Comparison of ENCODE assay signal across 29 cellular contexts in genomic region chr17:18151290-18151689, GRCh38. TPM values are rescaled to one million over a fixed set of nuclear protein-coding genes. Genes with fewer than 3 reads are reported as not detected.
"Had no signal": no experiment of that assay in that cellular context is flagged by ENCODE, and none has a peak within 500 bp of the region (broad histone marks: within the 10 kb centered on the region; RNA-seq: fewer than 3 reads in every experiment).

No MANE protein-coding gene starts in this region.

- H3K27ac Mint-ChIP-seq: activated CD4-positive, alpha-beta T cell treated with anti-CD3 and anti-CD28 coated beads for 36 hours; activated CD4-positive, alpha-beta T cell treated with anti-CD3 and anti-CD28 coated beads, Interleukin-2, amount 10 ng/mL, durations not matched to agents 7 days and 5 days; activated CD8-positive, alpha-beta T cell treated with anti-CD3 and anti-CD28 coated beads, Interleukin-2, amount 10 ng/mL, durations not matched to agents 7 days and 5 days; activated naive CD8-positive, alpha-beta T cell treated with anti-CD3 and anti-CD28 coated beads, Interleukin-2, amount 10 ng/mL, durations not matched to agents 7 days and 5 days; activated T-helper 1 cell treated with anti-CD3 and anti-CD28 coated beads, Interleukin-12 subunit alpha, Interleukin-12 subunit beta, Interleukin-2, Interleukin-4 antibody, amounts not matched to agents 30 ng/mL and 10 ng/mL and 1 ng/mL, durations not matched to agents 14 hours and 24 hours and 36 hours; T-helper 1 cell treated with Interleukin-12 subunit alpha and Interleukin-12 subunit beta and Interleukin-4 antibody, amounts not matched to agents 30 μg/mL and 1 μg/mL, for 36 hours; T-helper 2 cell treated with Interferon-gamma antibody and Interleukin-4, amounts not matched to agents 5 μg/mL and 100 μg/mL, for 36 hours had no signal

- H3K9me3 Mint-ChIP-seq: activated CD4-positive, alpha-beta T cell treated with anti-CD3 and anti-CD28 coated beads, Interleukin-2, amount 10 ng/mL, durations not matched to agents 7 days and 5 days; activated naive CD8-positive, alpha-beta T cell treated with anti-CD3 and anti-CD28 coated beads, Interleukin-2, amount 10 ng/mL, durations not matched to agents 7 days and 5 days; activated T-cell treated with anti-CD3 and anti-CD28 coated beads, Interleukin-2, amount 50 U/mL, for 4 hours; activated T-helper 1 cell treated with anti-CD3 and anti-CD28 coated beads, Interleukin-12 subunit alpha, Interleukin-12 subunit beta, Interleukin-2, Interleukin-4 antibody, amounts not matched to agents 30 ng/mL and 10 ng/mL and 1 ng/mL, durations not matched to agents 14 hours and 24 hours and 36 hours; T-helper 1 cell treated with Interleukin-12 subunit alpha and Interleukin-12 subunit beta and Interleukin-4 antibody, amounts not matched to agents 30 μg/mL and 1 μg/mL, for 36 hours; T-helper 2 cell treated with Interferon-gamma antibody and Interleukin-4, amounts not matched to agents 5 μg/mL and 100 μg/mL, for 36 hours had no signal

- H3K4me3 Mint-ChIP-seq: activated CD4-positive, alpha-beta T cell treated with anti-CD3 and anti-CD28 coated beads for 36 hours; activated CD4-positive, alpha-beta T cell treated with anti-CD3 and anti-CD28 coated beads, Interleukin-2, amount 10 ng/mL, durations not matched to agents 7 days and 5 days; activated CD8-positive, alpha-beta T cell treated with anti-CD3 and anti-CD28 coated beads, Interleukin-2, amount 10 ng/mL, durations not matched to agents 7 days and 5 days; activated naive CD8-positive, alpha-beta T cell treated with anti-CD3 and anti-CD28 coated beads, Interleukin-2, amount 10 ng/mL, durations not matched to agents 7 days and 5 days; activated T-cell treated with anti-CD3 and anti-CD28 coated beads, Interleukin-2, amount 50 U/mL, for 4 hours; activated T-helper 1 cell treated with anti-CD3 and anti-CD28 coated beads, Interleukin-12 subunit alpha, Interleukin-12 subunit beta, Interleukin-2, Interleukin-4 antibody, amounts not matched to agents 30 ng/mL and 10 ng/mL and 1 ng/mL, durations not matched to agents 14 hours and 24 hours and 36 hours; T-helper 1 cell treated with Interleukin-12 subunit alpha and Interleukin-12 subunit beta and Interleukin-4 antibody, amounts not matched to agents 30 μg/mL and 1 μg/mL, for 36 hours; T-helper 2 cell treated with Interferon-gamma antibody and Interleukin-4, amounts not matched to agents 5 μg/mL and 100 μg/mL, for 36 hours had no signal

- H3K4me1 ChIP-seq: SJSA1 had no signal

- H3K36me3 Mint-ChIP-seq: activated naive CD8-positive, alpha-beta T cell treated with anti-CD3 and anti-CD28 coated beads, Interleukin-2, amount 10 ng/mL, durations not matched to agents 7 days and 5 days had no signal

- H3K9ac ChIP-seq: SK-N-SH had no signal

- ATAC-seq: activated CD4-positive, alpha-beta T cell treated with anti-CD3 and anti-CD28 coated beads for 36 hours; activated CD4-positive, CD25-positive, alpha-beta regulatory T cell treated with anti-CD3 and anti-CD28 coated beads, Interleukin-2, amount 50 U/mL, for 24 hours; activated CD8-positive, alpha-beta T cell treated with anti-CD3 and anti-CD28 coated beads, Interleukin-2, amount 10 ng/mL, durations not matched to agents 7 days and 5 days; activated T-cell treated with anti-CD3 and anti-CD28 coated beads, Interleukin-2, amount 50 U/mL, for 4 hours; Panc1 had no signal

- H3K4me2 ChIP-seq: SK-N-SH had no signal

- H3K27me3 Mint-ChIP-seq: activated CD4-positive, alpha-beta T cell treated with anti-CD3 and anti-CD28 coated beads for 36 hours; activated CD4-positive, alpha-beta T cell treated with anti-CD3 and anti-CD28 coated beads, Interleukin-2, amount 10 ng/mL, durations not matched to agents 7 days and 5 days; activated naive CD8-positive, alpha-beta T cell treated with anti-CD3 and anti-CD28 coated beads, Interleukin-2, amount 10 ng/mL, durations not matched to agents 7 days and 5 days had no signal

- H3K27ac ChIP-seq: ascending aorta, cardiac muscle cell, SJSA1 had no signal

- H3K27me3 ChIP-seq: ascending aorta, cardiac muscle cell, SJSA1 had no signal

- DNase-seq: activated CD4-positive, alpha-beta T cell treated with anti-CD3 and anti-CD28 coated beads for 36 hours; activated CD4-positive, alpha-beta T cell treated with anti-CD3 and anti-CD28 coated beads, Interleukin-2, amount 10 ng/mL, durations not matched to agents 7 days and 5 days; activated CD4-positive, alpha-beta T cell treated with anti-CD3 and anti-CD28 coated beads, Interleukin-2, amount 50 U/mL, for 48 hours; activated CD8-positive, alpha-beta T cell treated with anti-CD3 and anti-CD28 coated beads, Interleukin-2, amount 10 ng/mL, durations not matched to agents 7 days and 5 days; activated effector memory CD4-positive, alpha-beta T cell treated with Interleukin-2 at 50 U/mL for 16 hours; activated naive CD4-positive, alpha-beta T cell treated with anti-CD3 and anti-CD28 coated beads, Interleukin-2, amount 50 U/mL, for 16 hours; activated naive CD8-positive, alpha-beta T cell treated with anti-CD3 and anti-CD28 coated beads, Interleukin-2, amount 10 ng/mL, durations not matched to agents 7 days and 5 days; activated T-cell treated with anti-CD3 and anti-CD28 coated beads, Interleukin-2, amount 50 U/mL, for 4 hours; amygdala; Karpas-422; KBM-7; NCI-H1105; NCI-H1417 treated with DMSO at 0.1 percent for 48 hours; NCI-H187 treated with DMSO at 0.1 percent for 48 hours; NCI-H2081 treated with DMSO at 0.1 percent for 48 hours; NCI-H226; NCI-H446 treated with DMSO at 0.1 percent for 48 hours; NCI-H524; NCI-H69; SHP77 treated with DMSO at 0.1 percent for 48 hours; SK-N-SH had no signal

- H3K9me3 ChIP-seq: ascending aorta, SJSA1, SK-N-SH had no signal

- H3K36me3 ChIP-seq: ascending aorta, cardiac muscle cell, SJSA1 had no signal

- H3K4me3 ChIP-seq: ascending aorta, cardiac muscle cell, SJSA1 had no signal

RNA-seq across cellular contexts. Expression of gene MYO15A, which starts 42.7 kb away (rescaled TPM):
- total RNA-seq: SJSA1 had no signal
